In genomic region chr15:68632101-68632500, GRCh38 we compare ENCODE assay signal across 18 cellular contexts. TPM values are rescaled to one million over a fixed set of nuclear protein-coding genes. Genes with fewer than 3 reads are reported as not detected.
"Had no signal": no experiment of that assay in that cellular context is flagged by ENCODE, and none has a peak within 500 bp of the region (broad histone marks: within the 10 kb centered on the region; RNA-seq: fewer than 3 reads in every experiment).

No MANE protein-coding gene starts in this region.

- H3K79me2 ChIP-seq: hepatocyte had no signal

- H3K27me3 ChIP-seq: cardiac muscle cell, foreskin keratinocyte, hepatocyte, spleen, upper lobe of left lung had no signal

- H3K9me3 ChIP-seq: spleen, upper lobe of left lung had no signal

- H3K9me3 Mint-ChIP-seq: activated CD4-positive, alpha-beta memory T cell treated with anti-CD3 and anti-CD28 coated beads, Interleukin-2, amount 10 ng/mL, durations not matched to agents 7 days and 5 days; activated naive CD4-positive, alpha-beta T cell treated with anti-CD3 and anti-CD28 coated beads for 36 hours; activated T-cell treated with anti-CD3 and anti-CD28 coated beads, Interleukin-2, amount 50 U/mL, for 72 hours; dendritic cell treated with granulocyte-macrophage colony-stimulating factor and Interleukin-4, amounts not matched to agents 40 ng/mL and 50 ng/mL, for 4 days; immature natural killer cell had no signal

- H3K36me3 ChIP-seq: cardiac muscle cell, spleen, upper lobe of left lung had no signal

- H3K36me3 Mint-ChIP-seq: immature natural killer cell had no signal

- ATAC-seq: activated T-cell treated with anti-CD3 and anti-CD28 coated beads, Interleukin-2, amount 50 U/mL, for 72 hours; foreskin keratinocyte had no signal

- H3K4me2 ChIP-seq: hepatocyte had no signal

- H3K4me1 ChIP-seq: foreskin keratinocyte had no signal

- DNase-seq: activated CD4-positive, alpha-beta memory T cell treated with anti-CD3 and anti-CD28 coated beads, Interleukin-2, amount 10 ng/mL, durations not matched to agents 7 days and 5 days; activated CD4-positive, alpha-beta T cell treated with anti-CD3 and anti-CD28 coated beads for 48 hours; activated effector memory CD4-positive, alpha-beta T cell treated with Interleukin-2 at 50 U/mL for 16 hours; activated naive CD4-positive, alpha-beta T cell treated with anti-CD3 and anti-CD28 coated beads for 36 hours; activated T-cell treated with anti-CD3 and anti-CD28 coated beads, Interleukin-2, amount 50 U/mL, for 72 hours; amygdala; effector CD8-positive, alpha-beta T cell; foreskin keratinocyte; glutamatergic neuron; immature natural killer cell; kidney glomerular epithelial cell; stimulated activated CD4-positive, alpha-beta T cell treated with anti-CD3 and anti-CD28 coated beads, Interleukin-4, amount 100 ng/mL, for 1 hour; T-helper 1 cell; upper lobe of left lung had no signal

- H3K27ac Mint-ChIP-seq: activated CD4-positive, alpha-beta memory T cell treated with anti-CD3 and anti-CD28 coated beads, Interleukin-2, amount 10 ng/mL, durations not matched to agents 7 days and 5 days; activated naive CD4-positive, alpha-beta T cell treated with anti-CD3 and anti-CD28 coated beads for 36 hours; activated T-cell treated with anti-CD3 and anti-CD28 coated beads, Interleukin-2, amount 50 U/mL, for 72 hours; dendritic cell treated with granulocyte-macrophage colony-stimulating factor and Interleukin-4, amounts not matched to agents 40 ng/mL and 50 ng/mL, for 4 days; immature natural killer cell had no signal

- H2AFZ ChIP-seq: hepatocyte had no signal

- H3K27ac ChIP-seq: cardiac muscle cell, foreskin keratinocyte, hepatocyte, upper lobe of left lung had no signal

- H3K4me1 Mint-ChIP-seq: activated CD4-positive, alpha-beta memory T cell treated with anti-CD3 and anti-CD28 coated beads, Interleukin-2, amount 10 ng/mL, durations not matched to agents 7 days and 5 days; immature natural killer cell had no signal

- H3K4me3 Mint-ChIP-seq: activated CD4-positive, alpha-beta memory T cell treated with anti-CD3 and anti-CD28 coated beads, Interleukin-2, amount 10 ng/mL, durations not matched to agents 7 days and 5 days; activated naive CD4-positive, alpha-beta T cell treated with anti-CD3 and anti-CD28 coated beads for 36 hours; activated T-cell treated with anti-CD3 and anti-CD28 coated beads, Interleukin-2, amount 50 U/mL, for 72 hours; dendritic cell treated with granulocyte-macrophage colony-stimulating factor and Interleukin-4, amounts not matched to agents 40 ng/mL and 50 ng/mL, for 4 days; immature natural killer cell had no signal

- H3K4me3 ChIP-seq: cardiac muscle cell, hepatocyte, spleen, upper lobe of left lung had no signal

RNA-seq across cellular contexts. Expression of gene CORO2B, which starts 53.3 kb away (rescaled TPM):
- total RNA-seq: activated CD4-positive, alpha-beta memory T cell treated with anti-CD3 and anti-CD28 coated beads, Interleukin-2, amount 10 ng/mL, durations not matched to agents 7 days and 5 days; activated naive CD4-positive, alpha-beta T cell treated with anti-CD3 and anti-CD28 coated beads for 36 hours had no signal
- polyA plus RNA-seq: immature natural killer cell had no signal
